19 cellular contexts compared by ENCODE assay signal in the genomic region with DNA sequence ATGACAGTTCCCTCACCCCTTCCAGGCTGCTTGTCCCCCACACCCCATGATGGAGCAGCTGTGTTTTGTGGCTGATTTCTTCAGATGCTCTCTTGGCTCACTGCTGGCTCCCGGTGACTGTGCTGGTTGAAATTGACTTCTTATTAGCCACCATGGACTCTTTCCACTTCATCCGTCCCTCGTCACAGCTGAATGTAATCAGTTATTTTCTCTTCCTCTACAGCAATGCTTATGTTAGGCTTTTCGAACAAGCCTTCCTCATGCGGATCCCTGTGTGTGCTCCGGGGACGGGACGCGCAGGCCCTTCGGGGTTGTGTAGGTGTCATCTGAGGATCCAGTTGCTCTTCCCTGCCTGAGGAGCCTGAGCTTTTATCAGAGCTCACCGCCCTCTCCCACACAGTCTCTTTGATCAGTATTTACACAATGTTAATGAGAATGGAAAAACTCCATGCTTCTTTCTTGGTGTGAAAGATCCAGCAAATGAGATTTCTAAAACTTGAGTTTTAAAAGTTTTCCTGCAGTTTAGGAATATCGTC.
DNase-seq lines count a peak whose midpoint lies in the region; ATAC-seq lines count a peak whose summit lies in the region.
"Had no signal": no experiment of that assay in that cellular context is flagged by ENCODE, and none has a peak within 500 bp of the region (broad histone marks: within the 10 kb centered on the region; RNA-seq: fewer than 3 reads in every experiment).

No MANE protein-coding gene starts in this region.

- H3K9me3 Mint-ChIP-seq in stimulated activated naive CD8-positive, alpha-beta T cell treated with anti-CD3 and anti-CD28 coated beads, Interleukin-15, Interleukin-2, amounts not matched to agents 100 ng/mL and 50 ng/mL, for 24 hours = no peaks in the 10 kb centered on the region
- H3K9me3 Mint-ChIP-seq in stimulated activated naive CD8-positive, alpha-beta T cell treated with anti-CD3 and anti-CD28 coated beads, Interleukin-15, amount 100 ng/mL, for 72 hours = no peaks in the 10 kb centered on the region
- no peaks in the 10 kb centered on the region for H3K9me3 Mint-ChIP-seq in effector memory CD8-positive, alpha-beta T cell
- H3K9me3 Mint-ChIP-seq: activated CD4-positive, alpha-beta memory T cell treated with anti-CD3 and anti-CD28 coated beads for 36 hours; naive B cell; T-helper 1 cell treated with Interleukin-12 subunit alpha and Interleukin-12 subunit beta and Interleukin-4 antibody, amounts not matched to agents 30 μg/mL and 1 μg/mL, for 36 hours had no signal

- H3K36me3 Mint-ChIP-seq in stimulated activated naive CD8-positive, alpha-beta T cell treated with anti-CD3 and anti-CD28 coated beads, Interleukin-15, Interleukin-2, amounts not matched to agents 100 ng/mL and 50 ng/mL, for 24 hours (ENCODE audit: low read depth) = peaks cover 13% of the 10 kb centered on the region
- peaks cover 6% of the 10 kb centered on the region for H3K36me3 Mint-ChIP-seq in effector memory CD8-positive, alpha-beta T cell (ENCODE audit: insufficient read depth)
- H3K36me3 Mint-ChIP-seq: naive B cell had no signal

- peaks cover 12% of the 10 kb centered on the region for H3K4me1 Mint-ChIP-seq in stimulated activated naive CD8-positive, alpha-beta T cell treated with anti-CD3 and anti-CD28 coated beads, Interleukin-15, Interleukin-2, amounts not matched to agents 100 ng/mL and 50 ng/mL, for 24 hours (ENCODE audit: low read depth)
- peaks cover 21% of the 10 kb centered on the region for H3K4me1 Mint-ChIP-seq in stimulated activated naive CD8-positive, alpha-beta T cell treated with anti-CD3 and anti-CD28 coated beads, Interleukin-15, amount 100 ng/mL, for 72 hours
- H3K4me1 Mint-ChIP-seq in effector memory CD8-positive, alpha-beta T cell (ENCODE audit: low read depth in 2 of 2) = peaks cover 7 to 15% of the 10 kb centered on the region in 2 donors

- no peak for DNase-seq in stimulated activated naive CD8-positive, alpha-beta T cell treated with anti-CD3 and anti-CD28 coated beads, Interleukin-15, amount 100 ng/mL, for 72 hours
- DNase-seq in effector memory CD8-positive, alpha-beta T cell = no peak
- DNase-seq in myocyte (ENCODE audit: low read depth) (peak; percentile 43), NCI-H526 treated with DMSO at 0.1 percent for 48 hours (lab: John Stamatoyannopoulos, UW) (no peak), DMS 273 treated with DMSO at 0.1 percent for 48 hours (lab: John Stamatoyannopoulos, UW) (no peak), GM19238 (ENCODE audit: insufficient read length, low spot score) (no peak)
- DNase-seq: activated CD4-positive, alpha-beta memory T cell treated with anti-CD3 and anti-CD28 coated beads for 36 hours; CD4-positive, alpha-beta memory T cell; dermis blood vessel endothelial cell; naive B cell; NCI-H524 treated with DMSO at 0.1 percent for 48 hours; OCI-M1; SHP77 treated with DMSO at 0.1 percent for 48 hours; spleen; thyroid gland had no signal

- peak overlapping the region; percentile 27 for H3K27ac Mint-ChIP-seq in stimulated activated naive CD8-positive, alpha-beta T cell treated with anti-CD3 and anti-CD28 coated beads, Interleukin-15, Interleukin-2, amounts not matched to agents 100 ng/mL and 50 ng/mL, for 24 hours
- H3K27ac Mint-ChIP-seq in stimulated activated naive CD8-positive, alpha-beta T cell treated with anti-CD3 and anti-CD28 coated beads, Interleukin-15, amount 100 ng/mL, for 72 hours = no peak overlapping the region
- peak overlapping the region; percentile 36 to 53 for H3K27ac Mint-ChIP-seq in effector memory CD8-positive, alpha-beta T cell
- H3K27ac Mint-ChIP-seq: activated CD4-positive, alpha-beta memory T cell treated with anti-CD3 and anti-CD28 coated beads for 36 hours; progenitor cell of endocrine pancreas; T-helper 1 cell treated with Interleukin-12 subunit alpha and Interleukin-12 subunit beta and Interleukin-4 antibody, amounts not matched to agents 30 μg/mL and 1 μg/mL, for 36 hours had no signal

- H3K4me3 Mint-ChIP-seq in stimulated activated naive CD8-positive, alpha-beta T cell treated with anti-CD3 and anti-CD28 coated beads, Interleukin-15, Interleukin-2, amounts not matched to agents 100 ng/mL and 50 ng/mL, for 24 hours = no peak overlapping the region
- no peak overlapping the region for H3K4me3 Mint-ChIP-seq in stimulated activated naive CD8-positive, alpha-beta T cell treated with anti-CD3 and anti-CD28 coated beads, Interleukin-15, amount 100 ng/mL, for 72 hours
- no peak overlapping the region for H3K4me3 Mint-ChIP-seq in effector memory CD8-positive, alpha-beta T cell
- H3K4me3 Mint-ChIP-seq: activated CD4-positive, alpha-beta memory T cell treated with anti-CD3 and anti-CD28 coated beads for 36 hours; CD4-positive, alpha-beta memory T cell; T-helper 1 cell treated with Interleukin-12 subunit alpha and Interleukin-12 subunit beta and Interleukin-4 antibody, amounts not matched to agents 30 μg/mL and 1 μg/mL, for 36 hours had no signal

- H3K27me3 Mint-ChIP-seq in stimulated activated naive CD8-positive, alpha-beta T cell treated with anti-CD3 and anti-CD28 coated beads, Interleukin-15, Interleukin-2, amounts not matched to agents 100 ng/mL and 50 ng/mL, for 24 hours = no peaks in the 10 kb centered on the region
- H3K27me3 Mint-ChIP-seq in stimulated activated naive CD8-positive, alpha-beta T cell treated with anti-CD3 and anti-CD28 coated beads, Interleukin-15, amount 100 ng/mL, for 72 hours = no peaks in the 10 kb centered on the region
- no peaks in the 10 kb centered on the region for H3K27me3 Mint-ChIP-seq in effector memory CD8-positive, alpha-beta T cell
- H3K27me3 Mint-ChIP-seq: activated CD4-positive, alpha-beta memory T cell treated with anti-CD3 and anti-CD28 coated beads for 36 hours; CD4-positive, alpha-beta memory T cell; naive B cell; progenitor cell of endocrine pancreas had no signal

- ATAC-seq in stimulated activated naive CD8-positive, alpha-beta T cell treated with anti-CD3 and anti-CD28 coated beads, Interleukin-15, amount 100 ng/mL, for 72 hours = no peak
- no peak for ATAC-seq in effector memory CD8-positive, alpha-beta T cell (replicated peaks)
- ATAC-seq in GM19463 (IDR thresholded peaks at IDR 0.05; ENCODE audit: unreplicated experiment) = no peak

Comparison
In these comparisons a context has a peak if more than half of its experiments do, and no peak if none do; other contexts are left out.
1. H3K27ac Mint-ChIP-seq: peak in stimulated activated naive CD8-positive, alpha-beta T cell treated with anti-CD3 and anti-CD28 coated beads, Interleukin-15, Interleukin-2, amounts not matched to agents 100 ng/mL and 50 ng/mL, for 24 hours (single experiment) and effector memory CD8-positive, alpha-beta T cell (2 of 2); none in stimulated activated naive CD8-positive, alpha-beta T cell treated with anti-CD3 and anti-CD28 coated beads, Interleukin-15, amount 100 ng/mL, for 72 hours (0 of 2).